23 cellular contexts compared by ENCODE assay signal in genomic region chr17:19610879-19611278, GRCh38.
"Had no signal": no experiment of that assay in that cellular context is flagged by ENCODE, and none has a peak within 500 bp of the region (broad histone marks: within the 10 kb centered on the region; RNA-seq: fewer than 3 reads in every experiment).

No MANE protein-coding gene starts in this region.

- H3K4me2 ChIP-seq: neural progenitor cell had no signal

- H3K4me1 ChIP-seq: breast epithelium, colonic mucosa, gastrocnemius medialis, neural progenitor cell, upper lobe of left lung had no signal

- H3K9me3 ChIP-seq: breast epithelium, colonic mucosa, esophagus muscularis mucosa, gastrocnemius medialis, sigmoid colon, upper lobe of left lung had no signal

- ATAC-seq: activated CD4-positive, alpha-beta T cell treated with anti-CD3 and anti-CD28 coated beads for 36 hours; activated T-cell treated with anti-CD3 and anti-CD28 coated beads, Interleukin-2, amount 50 U/mL, for 4 hours; gastrocnemius medialis; naive thymus-derived CD8-positive, alpha-beta T cell had no signal

- H3K4me3 ChIP-seq: breast epithelium, colonic mucosa, esophagus muscularis mucosa, gastrocnemius medialis, neural progenitor cell, sigmoid colon, upper lobe of left lung had no signal

- H3K27ac ChIP-seq: breast epithelium, colonic mucosa, esophagus muscularis mucosa, gastrocnemius medialis, neural progenitor cell, sigmoid colon, upper lobe of left lung had no signal

- FAIRE-seq: islet of Langerhans had no signal

- H3K36me3 ChIP-seq: breast epithelium, colonic mucosa, esophagus muscularis mucosa, gastrocnemius medialis, neural progenitor cell, sigmoid colon, upper lobe of left lung had no signal

- H3K27me3 ChIP-seq: breast epithelium, colonic mucosa, esophagus muscularis mucosa, gastrocnemius medialis, neural progenitor cell, sigmoid colon, upper lobe of left lung had no signal

- DNase-seq: activated B cell treated with CpG ODN at 0.5 μM for 24 hours; activated CD4-positive, alpha-beta T cell treated with anti-CD3 and anti-CD28 coated beads for 36 hours; activated CD4-positive, alpha-beta T cell treated with anti-CD3 and anti-CD28 coated beads, Interleukin-2, amount 50 U/mL, for 4 hours; activated CD8-positive, alpha-beta memory T cell treated with anti-CD3 and anti-CD28 coated beads for 24 hours; activated CD8-positive, alpha-beta memory T cell treated with anti-CD3 and anti-CD28 coated beads, Interleukin-2, amount 50 U/mL, for 4 hours; activated naive CD4-positive, alpha-beta T cell treated with anti-CD3 and anti-CD28 coated beads for 36 hours; activated naive CD8-positive, alpha-beta T cell treated with anti-CD3 and anti-CD28 coated beads, Interleukin-2, amount 10 ng/mL, durations not matched to agents 7 days and 5 days; activated T-cell treated with anti-CD3 and anti-CD28 coated beads, Interleukin-2, amount 50 U/mL, for 4 hours; amniotic stem cell; colonic mucosa; gastrocnemius medialis; hippocampal formation; mesendoderm; naive thymus-derived CD8-positive, alpha-beta T cell; sigmoid colon; stimulated activated CD4-positive, alpha-beta T cell treated with anti-CD3 and anti-CD28 coated beads, Interleukin-4, amount 100 ng/mL, for 1 hour; stimulated activated naive CD4-positive, alpha-beta T cell treated with Interleukin-2 at 50 U/mL for 16 hours; T-helper 9 cell; upper lobe of left lung had no signal
